ENCODE assay signal across 20 cellular contexts in genomic region chr15:57797145-57797544, GRCh38.
"Had no signal": no experiment of that assay in that cellular context is flagged by ENCODE, and none has a peak within 500 bp of the region (broad histone marks: within the 10 kb centered on the region; RNA-seq: fewer than 3 reads in every experiment).

No MANE protein-coding gene starts in this region.

- H3K36me3 ChIP-seq: suprapubic skin had no signal

- H3K4me3 Mint-ChIP-seq: activated CD4-positive, alpha-beta T cell treated with anti-CD3 and anti-CD28 coated beads, Interleukin-2, amount 10 ng/mL, durations not matched to agents 7 days and 5 days; activated T-cell treated with anti-CD3 and anti-CD28 coated beads, Interleukin-2, amount 50 U/mL, for 4 hours; mesothelial cell of epicardium; nephron progenitor cell had no signal

- H3K4me3 ChIP-seq: lung, suprapubic skin had no signal

- H3K27ac Mint-ChIP-seq: activated CD4-positive, alpha-beta T cell treated with anti-CD3 and anti-CD28 coated beads, Interleukin-2, amount 10 ng/mL, durations not matched to agents 7 days and 5 days; mesothelial cell of epicardium had no signal

- H3K9me3 Mint-ChIP-seq: activated CD4-positive, alpha-beta T cell treated with anti-CD3 and anti-CD28 coated beads, Interleukin-2, amount 10 ng/mL, durations not matched to agents 7 days and 5 days; activated T-cell treated with anti-CD3 and anti-CD28 coated beads, Interleukin-2, amount 50 U/mL, for 4 hours; nephron progenitor cell had no signal

- DNase-seq: activated CD4-positive, alpha-beta T cell treated with anti-CD3 and anti-CD28 coated beads, Interleukin-2, amount 10 ng/mL, durations not matched to agents 7 days and 5 days; activated CD8-positive, alpha-beta memory T cell treated with anti-CD3 and anti-CD28 coated beads, Interleukin-2, amount 50 U/mL, for 4 hours; activated effector memory CD4-positive, alpha-beta T cell treated with Interleukin-2 at 50 U/mL for 16 hours; activated naive CD4-positive, alpha-beta T cell treated with anti-CD3 and anti-CD28 coated beads, Interleukin-2, amount 50 U/mL, for 16 hours; activated T-cell treated with anti-CD3 and anti-CD28 coated beads, Interleukin-2, amount 50 U/mL, for 4 hours; aorta; cerebellar nuclear complex; cortex of kidney; effector CD4-positive, alpha-beta T cell; nephron progenitor cell; nucleus accumbens; stimulated activated CD4-positive, alpha-beta T cell treated with anti-CD3 and anti-CD28 coated beads, Interleukin-2, amount 100 ng/mL, for 24 hours; stimulated activated naive CD8-positive, alpha-beta T cell treated with anti-CD3 and anti-CD28 coated beads, Interleukin-15, Interleukin-2, amounts not matched to agents 100 U/mL and 50 U/mL, for 24 hours; T-helper 1 cell; T-helper 9 cell; trophoblast cell had no signal

- H3K9me3 ChIP-seq: suprapubic skin had no signal

- ATAC-seq: activated T-cell treated with anti-CD3 and anti-CD28 coated beads, Interleukin-2, amount 50 U/mL, for 4 hours; esophagus mucosa; stimulated activated naive CD8-positive, alpha-beta T cell treated with anti-CD3 and anti-CD28 coated beads, Interleukin-15, Interleukin-2, amounts not matched to agents 100 U/mL and 50 U/mL, for 24 hours had no signal

- H3K4me1 ChIP-seq: suprapubic skin had no signal

- H3K27ac ChIP-seq: suprapubic skin had no signal

- H3K4me1 Mint-ChIP-seq: activated CD4-positive, alpha-beta T cell treated with anti-CD3 and anti-CD28 coated beads, Interleukin-2, amount 10 ng/mL, durations not matched to agents 7 days and 5 days; mesothelial cell of epicardium had no signal
